8 cellular contexts compared by ENCODE assay signal in genomic region chr6:127119361-127120108, GRCh38. TPM values are rescaled to one million over a fixed set of nuclear protein-coding genes. Genes with fewer than 3 reads are reported as not detected.
DNase-seq lines count a peak whose midpoint lies in the region; ATAC-seq and TF ChIP-seq lines count a peak whose summit lies in the region.

No MANE protein-coding gene starts in this region.

- peaks cover 9 to 28% (median 20%) of the 10 kb centered on the region in 3 donors for H3K27me3 Mint-ChIP-seq in immature natural killer cell (ENCODE audit: low read depth in 3 of 3)

- H3K36me3 Mint-ChIP-seq in immature natural killer cell, result peaks cover 0 to 4% (median 3%) of the 10 kb centered on the region in 3 donors

- in situ Hi-C loops in brain microvascular endothelial cell (cut with HindIII; ENCODE audit: low pct_ligation_motif_present, low sequenced_read_pairs), result no loop called here

- TF ChIP-seq POLR2A in right lobe of liver (IDR thresholded peaks at IDR 0.05), result no peak
- no peak for TF ChIP-seq POLR2A in tibial nerve (IDR thresholded peaks at IDR 0.05)

- ATAC-seq in GM21390 (IDR thresholded peaks at IDR 0.05; ENCODE audit: unreplicated experiment) (peak; percentile 45), right lobe of liver (peak in 3 of 4 donors; percentile 33 to 45 (median 33))

- 1% methylated on average over 13 of the region's 70 CpGs for WGBS in right lobe of liver (ENCODE audit: insufficient coverage, low coverage, low lambda C conversion rate, missing lambda C conversion rate)
- WGBS in tibial nerve, 2 donors, result 0 to 1% methylated on average over 24 to 57 of the region's 70 CpGs

- TF ChIP-seq EP300 in tibial nerve (IDR thresholded peaks at IDR 0.05), result no peak

- intact Hi-C loops in right lobe of liver (cut with DNase I), result no loop called here

- no peaks in the 10 kb centered on the region for H4K20me1 ChIP-seq in Karpas-422 (ENCODE audit: insufficient read depth, low read depth, low read length)

- H2AFZ ChIP-seq in Karpas-422 (ENCODE audit: low read length), result no peak overlapping the region

- H3K4me3 ChIP-seq in Karpas-422 (ENCODE audit: low read length) (peak overlapping the region; percentile 34; the same call in 1 of the 2 replicates), brain microvascular endothelial cell (ENCODE audit: low read depth, low read length) (peak overlapping the region; percentile 56), right lobe of liver (peak overlapping the region; percentile 30 to 50 (median 32)), tibial nerve (peak overlapping the region; percentile 44 to 57 (median 52))

- TF ChIP-seq CTCF in brain microvascular endothelial cell (IDR thresholded peaks at IDR 0.05; ENCODE audit: low read depth, low read length, missing control alignments) (no peak), right lobe of liver (IDR thresholded peaks at IDR 0.05) (no peak), tibial nerve (IDR thresholded peaks at IDR 0.05) (no peak)

- H3K4me1 ChIP-seq in Karpas-422 (ENCODE audit: low read length), result peaks cover 3% of the 10 kb centered on the region; the same call in 1 of the 2 replicates
- H3K4me1 ChIP-seq in right lobe of liver, result peaks cover 0 to 15% (median 0%) of the 10 kb centered on the region in 4 donors
- peaks cover 0 to 33% (median 10%) of the 10 kb centered on the region in 4 donors for H3K4me1 ChIP-seq in tibial nerve

- no peaks in the 10 kb centered on the region for H3K27me3 ChIP-seq in Karpas-422 (ENCODE audit: low read length)
- H3K27me3 ChIP-seq in brain microvascular endothelial cell (replicated peaks), result peaks cover 24% of the 10 kb centered on the region
- peaks cover 0 to 19% of the 10 kb centered on the region in 2 donors for H3K27me3 ChIP-seq in right lobe of liver
- peaks cover 0 to 42% of the 10 kb centered on the region in 2 donors for H3K27me3 ChIP-seq in tibial nerve

- H3K9me3 Mint-ChIP-seq in immature natural killer cell, result peaks cover 0 to 7% (median under 1%) of the 10 kb centered on the region in 6 donors

- H3K4me2 ChIP-seq in Karpas-422 (ENCODE audit: low read depth, low read length, poor library complexity, severe bottlenecking), result peak overlapping the region; percentile 26

- H3K9me2 ChIP-seq in Karpas-422 (replicated peaks; ENCODE audit: insufficient read depth, low read length), result no peaks in the 10 kb centered on the region

- H3K27ac ChIP-seq in Karpas-422 (ENCODE audit: low read length) (no peak overlapping the region), brain microvascular endothelial cell (no peak overlapping the region), right lobe of liver (peak overlapping the region in 2 of 3 donors; percentile 3 to 24), tibial nerve (peak overlapping the region in 2 of 4 donors; percentile 15 to 71)

- no peak overlapping the region for H3K27ac Mint-ChIP-seq in immature natural killer cell

- DNase-seq in EL, result peak; percentile 36
- DNase-seq in Karpas-422, result peak; percentile 36
- no peak for DNase-seq in brain microvascular endothelial cell
- DNase-seq in right lobe of liver, result peak in 2 of 3 donors; percentile 21 to 46
- DNase-seq in tibial nerve (ENCODE audit: low spot score in 2 of 2), result no peak
- DNase-seq in AML-193 (lab: John Stamatoyannopoulos, UW), result no peak
- DNase-seq in immature natural killer cell, result no peak

- H3K4me3 Mint-ChIP-seq in immature natural killer cell, result no peak overlapping the region

- no peak overlapping the region for H3K9ac ChIP-seq in Karpas-422 (ENCODE audit: low read length)

- no peaks in the 10 kb centered on the region for H3K36me3 ChIP-seq in Karpas-422 (ENCODE audit: insufficient read depth, low read length)
- H3K36me3 ChIP-seq in brain microvascular endothelial cell (replicated peaks), result no peaks in the 10 kb centered on the region
- no peaks in the 10 kb centered on the region for H3K36me3 ChIP-seq in right lobe of liver
- H3K36me3 ChIP-seq in tibial nerve, result no peaks in the 10 kb centered on the region

- H3K79me2 ChIP-seq in Karpas-422 (ENCODE audit: low read length), result no peaks in the 10 kb centered on the region

- peaks cover 0 to 5% of the 10 kb centered on the region in 2 donors for H3K4me1 Mint-ChIP-seq in immature natural killer cell

- no peaks in the 10 kb centered on the region for H3K9me3 ChIP-seq in Karpas-422 (ENCODE audit: low read length)
- no peaks in the 10 kb centered on the region for H3K9me3 ChIP-seq in right lobe of liver
- no peaks in the 10 kb centered on the region for H3K9me3 ChIP-seq in tibial nerve

RNA-seq across cellular contexts. Expression of gene RSPO3, which starts 1.1 kb away (rescaled TPM):
- total RNA-seq in Karpas-422 (2014; rRNA removed; shearing (Covaris generic); ENCODE audit: low replicate concordance), result not detected in 2 replicates
- 1 to 10 TPM in 4 of 6 experiments, under 1 TPM in 2; 0.75 to 3.6 (median 1.3) TPM for total RNA-seq in right lobe of liver
- 10 to 100 TPM; 10.2 to 24.1 (median 19.6) TPM for total RNA-seq in tibial nerve
- not detected for polyA plus RNA-seq in immature natural killer cell

Comparison
In these comparisons a context has a peak if more than half of its experiments do, and no peak if none do; other contexts are left out.
1. DNase-seq: peak in EL (single experiment), Karpas-422 (single experiment) and right lobe of liver (2 of 3); none in brain microvascular endothelial cell (single experiment), tibial nerve (0 of 2), AML-193 (0 of 2) and immature natural killer cell (0 of 3).
2. H3K27ac ChIP-seq: peak in right lobe of liver (2 of 3); none in Karpas-422 (single experiment) and brain microvascular endothelial cell (single experiment).
3. Peak in every context shown above with its lines, with median percentiles within 50 percentile points of each other: H3K4me3 ChIP-seq.